Comparison of ENCODE assay signal across 10 cellular contexts in genomic region chr5:40333459-40334241, GRCh38.
DNase-seq lines count a peak whose midpoint lies in the region; ATAC-seq, FAIRE-seq and TF ChIP-seq lines count a peak whose summit lies in the region.
"Had no signal": no experiment of that assay in that cellular context is flagged by ENCODE, and none has a peak within 500 bp of the region (broad histone marks: within the 10 kb centered on the region; RNA-seq: fewer than 3 reads in every experiment).

No MANE protein-coding gene starts in this region.

- ATAC-seq in left colon = peak; percentile 72
- ATAC-seq in HG02763 (IDR thresholded peaks at IDR 0.05; ENCODE audit: unreplicated experiment) = no peak
- ATAC-seq: K562 had no signal

- DNase-seq in GM18507 (ENCODE audit: extremely low spot score, insufficient read length, low read depth) (no peak), HFF-Myc (ENCODE audit: extremely low read depth, low read depth) (peak; percentile 19), left colon (no peak), NCI-H82 (lab: John Stamatoyannopoulos, UW) (no peak), NCI-H526 (lab: John Stamatoyannopoulos, UW) (no peak), NCI-H82 treated with DMSO at 0.1 percent for 48 hours (lab: John Stamatoyannopoulos, UW; ENCODE audit: unreplicated experiment) (no peak)
- DNase-seq in activated T-helper 1 cell treated with anti-CD3 and anti-CD28 coated beads, Interleukin-12 subunit alpha, Interleukin-12 subunit beta, Interleukin-2, Interleukin-4 antibody, amounts not matched to agents 30 ng/mL and 10 ng/mL and 1 ng/mL, durations not matched to agents 14 hours and 24 hours and 36 hours (ENCODE audit: low spot score) = no peak
- DNase-seq: T-cell had no signal

- peaks cover 21% of the 10 kb centered on the region for H3K36me3 Mint-ChIP-seq in activated T-helper 1 cell treated with anti-CD3 and anti-CD28 coated beads, Interleukin-12 subunit alpha, Interleukin-12 subunit beta, Interleukin-2, Interleukin-4 antibody, amounts not matched to agents 30 ng/mL and 10 ng/mL and 1 ng/mL, durations not matched to agents 14 hours and 24 hours and 36 hours (ENCODE audit: low read depth)

- H3K9me3 Mint-ChIP-seq in activated T-helper 1 cell treated with anti-CD3 and anti-CD28 coated beads, Interleukin-12 subunit alpha, Interleukin-12 subunit beta, Interleukin-2, Interleukin-4 antibody, amounts not matched to agents 30 ng/mL and 10 ng/mL and 1 ng/mL, durations not matched to agents 14 hours and 24 hours and 36 hours = peaks cover 21% of the 10 kb centered on the region

- peak; percentile 53 for FAIRE-seq in GM18507 (lab: Jason Lieb, UNC)
- FAIRE-seq: K562 had no signal

- H3K4me1 Mint-ChIP-seq in activated T-helper 1 cell treated with anti-CD3 and anti-CD28 coated beads, Interleukin-12 subunit alpha, Interleukin-12 subunit beta, Interleukin-2, Interleukin-4 antibody, amounts not matched to agents 30 ng/mL and 10 ng/mL and 1 ng/mL, durations not matched to agents 14 hours and 24 hours and 36 hours (ENCODE audit: low read depth) = peaks cover 43% of the 10 kb centered on the region

- H3K27ac Mint-ChIP-seq in activated T-helper 1 cell treated with anti-CD3 and anti-CD28 coated beads, Interleukin-12 subunit alpha, Interleukin-12 subunit beta, Interleukin-2, Interleukin-4 antibody, amounts not matched to agents 30 ng/mL and 10 ng/mL and 1 ng/mL, durations not matched to agents 14 hours and 24 hours and 36 hours = peak overlapping the region; percentile 27
- H3K27ac Mint-ChIP-seq: T-cell had no signal

- TF ChIP-seq CTCF in HFF-Myc (IDR thresholded peaks at IDR 0.05; ENCODE audit: low read depth, low read length, missing control alignments) = no peak

- H3K27me3 Mint-ChIP-seq in activated T-helper 1 cell treated with anti-CD3 and anti-CD28 coated beads, Interleukin-12 subunit alpha, Interleukin-12 subunit beta, Interleukin-2, Interleukin-4 antibody, amounts not matched to agents 30 ng/mL and 10 ng/mL and 1 ng/mL, durations not matched to agents 14 hours and 24 hours and 36 hours (ENCODE audit: insufficient read depth) = no peaks in the 10 kb centered on the region
- H3K27me3 Mint-ChIP-seq: T-cell had no signal

- no peak overlapping the region for H3K4me3 Mint-ChIP-seq in activated T-helper 1 cell treated with anti-CD3 and anti-CD28 coated beads, Interleukin-12 subunit alpha, Interleukin-12 subunit beta, Interleukin-2, Interleukin-4 antibody, amounts not matched to agents 30 ng/mL and 10 ng/mL and 1 ng/mL, durations not matched to agents 14 hours and 24 hours and 36 hours
- H3K4me3 Mint-ChIP-seq: T-cell had no signal

- no peak overlapping the region for H3K4me3 ChIP-seq in HFF-Myc (replicated peaks; ENCODE audit: low read depth, low read length)
- H3K4me3 ChIP-seq: K562 had no signal

- intact Hi-C loops in activated T-helper 1 cell treated with anti-CD3 and anti-CD28 coated beads, Interleukin-12 subunit alpha, Interleukin-12 subunit beta, Interleukin-2, Interleukin-4 antibody, amounts not matched to agents 30 ng/mL and 10 ng/mL and 1 ng/mL, durations not matched to agents 14 hours and 24 hours and 36 hours (cut with micrococcal nuclease) = loop anchor here (1.0 to 2.0 kb wide), 12 partner anchors 25 to 385 kb away; no protein-coding TSS in a partner anchor
- intact Hi-C loops in left colon (cut with DNase I, micrococcal nuclease) = no loop called here
